In the genomic region with DNA sequence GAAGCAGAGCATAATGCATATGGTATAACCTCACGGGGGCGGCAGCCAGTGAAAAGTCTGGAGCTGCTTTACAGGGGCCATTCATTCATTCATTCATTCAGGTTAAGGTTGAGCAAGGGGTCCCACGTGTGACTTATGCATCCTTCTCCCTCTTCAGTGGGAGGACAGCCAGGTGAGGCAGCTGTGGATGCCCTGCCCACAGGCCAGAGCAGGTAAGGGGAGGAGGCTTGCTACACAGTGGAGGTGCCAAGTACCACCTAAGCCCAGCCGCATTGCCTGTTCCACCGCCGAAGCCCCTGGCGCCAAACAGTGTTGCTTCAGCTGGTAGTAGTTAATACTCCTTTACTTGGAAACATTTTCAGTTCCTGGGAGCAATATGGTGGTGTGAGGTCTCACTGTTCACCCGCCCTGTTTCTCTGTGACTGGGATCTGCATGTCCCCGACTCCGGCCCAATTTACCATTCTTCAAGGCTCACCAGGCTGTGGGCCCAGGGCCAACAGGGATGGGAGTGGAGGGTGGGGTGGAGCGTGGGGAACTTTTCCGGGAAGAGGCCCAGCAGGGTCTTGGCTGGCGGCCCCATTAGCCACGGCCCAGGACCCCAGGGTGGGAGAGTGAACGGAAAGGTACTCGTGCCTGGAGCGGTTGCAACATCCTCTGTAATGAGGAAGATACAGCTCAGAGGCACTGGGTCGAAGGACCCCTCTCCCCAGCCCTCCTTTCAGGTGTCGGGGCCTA, we compare ENCODE assay signal across 10 cellular contexts. TPM values are rescaled to one million over a fixed set of nuclear protein-coding genes. Genes with fewer than 3 reads are reported as not detected.
A peak's percentile ranks its signal among the peaks of the same experiment; 100 is the strongest.
DNase-seq lines count a peak whose midpoint lies in the region; TF ChIP-seq lines count a peak whose summit lies in the region.
"Had no signal": no experiment of that assay in that cellular context is flagged by ENCODE, and none has a peak within 500 bp of the region (broad histone marks: within the 10 kb centered on the region; RNA-seq: fewer than 3 reads in every experiment).

No MANE protein-coding gene starts in this region.

- no peaks in the 10 kb centered on the region for H3K36me3 ChIP-seq in CD8-positive, alpha-beta memory T cell (ENCODE audit: insufficient read depth, low read length)
- H3K36me3 ChIP-seq in iPS-15b (ENCODE audit: control insufficient read depth, insufficient read depth, low read length), result no peaks in the 10 kb centered on the region

- whole genome bisulfite sequencing in adipose tissue, 3 donors, result 38 to 61% (median 42%) methylated on average over 19 of the region's 19 CpGs

- H3K4me1 ChIP-seq in CD8-positive, alpha-beta memory T cell (ENCODE audit: insufficient read depth, low read length), result peaks cover 5% of the 10 kb centered on the region
- H3K4me1 ChIP-seq in iPS-15b (ENCODE audit: control insufficient read depth, insufficient read depth, low read length), result no peaks in the 10 kb centered on the region

- H3K9me3 Mint-ChIP-seq in CD8-positive, alpha-beta memory T cell, result no peaks in the 10 kb centered on the region

- no peak overlapping the region for H3K4me3 ChIP-seq in CD8-positive, alpha-beta memory T cell (ENCODE audit: low read length)
- H3K4me3 ChIP-seq in iPS-15b (ENCODE audit: low read depth, low read length) (peak overlapping the region; percentile 51), retinal pigment epithelial cell (ENCODE audit: low read length) (peak overlapping the region; percentile 50)

- POLR2A ChIA-PET in CD8-positive, alpha-beta memory T cell (lab: Charles Lee), result no interaction called here

- H3K9me3 ChIP-seq in CD8-positive, alpha-beta memory T cell (ENCODE audit: low read length), result no peaks in the 10 kb centered on the region
- H3K9me3 ChIP-seq in iPS-15b (ENCODE audit: control insufficient read depth, insufficient read depth, low read length), result no peaks in the 10 kb centered on the region

- peak overlapping the region in 5 of 7 donors; percentile 43 to 90 (median 58) for H3K4me3 Mint-ChIP-seq in CD8-positive, alpha-beta memory T cell

- H3K9ac ChIP-seq in iPS-15b (ENCODE audit: low read depth, low read length), result no peak overlapping the region

- peaks cover 35% of the 10 kb centered on the region for H3K27me3 ChIP-seq in CD8-positive, alpha-beta memory T cell (ENCODE audit: insufficient read depth, low read length, poor library complexity, severe bottlenecking)
- H3K27me3 ChIP-seq in iPS-15b (ENCODE audit: control insufficient read depth, insufficient read depth, low read length), result peaks cover 55% of the 10 kb centered on the region

- TF ChIP-seq CTCF in retinal pigment epithelial cell (conservative IDR thresholded peaks at IDR 0.05; ENCODE audit: low read depth, low read length), result no peak

- H3K36me3 Mint-ChIP-seq in CD8-positive, alpha-beta memory T cell, result peaks cover 0 to 4% (median 0%) of the 10 kb centered on the region in 3 donors

- H3K27ac Mint-ChIP-seq in CD8-positive, alpha-beta memory T cell, result no peak overlapping the region

- DNase-seq in CD8-positive, alpha-beta memory T cell, result no peak
- DNase-seq in retinal pigment epithelial cell (ENCODE audit: low read depth), result no peak
- DNase-seq in Kasumi-1 (lab: John Stamatoyannopoulos, UW), result no peak
- no peak for DNase-seq in retina
- DNase-seq in activated CD4-positive, CD25-positive, alpha-beta regulatory T cell treated with anti-CD3 and anti-CD28 coated beads, Interleukin-2, amount 50 U/mL, for 72 hours, result no peak
- no peak for DNase-seq in inferior parietal cortex (ENCODE audit: extremely low spot score)
- DNase-seq: GDM1, T-helper 9 cell had no signal

- peaks cover 29 to 41% of the 10 kb centered on the region in 2 donors for H3K27me3 Mint-ChIP-seq in CD8-positive, alpha-beta memory T cell

- no peak overlapping the region for H3K27ac ChIP-seq in CD8-positive, alpha-beta memory T cell (ENCODE audit: low read depth, low read length)
- H3K27ac ChIP-seq in adipose tissue (ENCODE audit: low read depth, low read length), result peak overlapping the region; percentile 20

- H3K4me1 Mint-ChIP-seq in CD8-positive, alpha-beta memory T cell, result peaks cover 6 to 11% (median 7%) of the 10 kb centered on the region in 3 donors

- CTCF ChIA-PET in CD8-positive, alpha-beta memory T cell (lab: Charles Lee), result interaction anchor here (1.3 kb wide), 1 partner anchor 46 kb away, joined by 3 read pairs; no protein-coding TSS in a partner anchor

RNA-seq across cellular contexts. Expression of a gene that starts 0.7 kb away (rescaled TPM):
- not detected for total RNA-seq in CD8-positive, alpha-beta memory T cell
- 0.53 TPM for polyA plus RNA-seq in CD8-positive, alpha-beta memory T cell
- 100 to 1,000 TPM in 1 of 3 donors, 10 to 100 TPM in 2; 10.3 to 209 (median 95.1) TPM for polyA plus RNA-seq in adipose tissue
